Comparison of ENCODE assay signal across 9 cellular contexts in the genomic region with DNA sequence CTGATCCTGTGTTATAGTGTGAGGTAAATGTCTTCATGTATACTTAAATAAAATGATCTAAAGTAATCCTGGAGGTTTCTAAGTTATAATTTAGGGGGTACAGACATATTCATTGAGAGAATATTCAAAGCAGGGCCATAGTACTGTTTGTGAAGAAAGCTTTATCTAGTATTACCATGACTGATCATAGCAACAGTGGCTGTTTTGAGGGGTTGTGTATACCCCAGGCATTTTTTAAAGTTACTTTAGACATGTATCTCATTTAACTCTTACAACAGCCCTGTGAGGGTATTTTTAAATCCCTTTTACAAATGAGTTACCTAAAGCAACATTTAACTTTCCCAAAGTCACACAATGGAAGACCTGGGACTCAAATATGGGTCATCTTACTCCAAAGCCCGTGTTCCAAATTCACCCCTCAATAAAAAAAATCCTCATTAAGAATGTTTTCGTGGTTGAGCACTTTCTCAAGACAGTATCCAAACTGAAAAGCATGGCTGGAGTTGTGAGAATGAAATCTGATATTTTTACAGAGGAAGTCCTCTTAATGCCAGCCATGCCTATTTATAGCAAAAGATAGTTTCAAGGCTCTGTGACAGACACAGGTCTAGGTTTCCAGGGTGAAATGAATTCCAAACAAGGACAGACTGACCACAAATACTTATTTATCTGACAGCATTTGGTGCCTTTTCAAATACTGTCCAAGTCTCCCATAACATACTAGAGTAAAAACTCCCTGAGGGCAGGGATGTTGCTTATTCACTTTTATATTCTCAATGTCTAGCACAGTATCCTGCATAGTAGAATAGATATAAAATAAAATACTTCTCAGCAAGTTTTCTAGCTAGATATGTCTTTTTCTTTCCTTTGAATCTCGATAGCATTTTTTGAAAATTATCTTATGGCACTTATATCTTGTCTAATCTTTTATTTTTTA. TPM values are rescaled to one million over a fixed set of nuclear protein-coding genes. Genes with fewer than 3 reads are reported as not detected.
DNase-seq lines count a peak whose midpoint lies in the region; ATAC-seq and TF ChIP-seq lines count a peak whose summit lies in the region.
"Had no signal": no experiment of that assay in that cellular context is flagged by ENCODE, and none has a peak within 500 bp of the region (broad histone marks: within the 10 kb centered on the region; RNA-seq: fewer than 3 reads in every experiment).

No MANE protein-coding gene starts in this region.

- peaks cover 0 to 65% (median 27%) of the 10 kb centered on the region in 4 donors for H3K4me1 ChIP-seq in right lobe of liver

- H3K4me1 Mint-ChIP-seq in activated naive CD8-positive, alpha-beta T cell treated with anti-CD3 and anti-CD28 coated beads, Interleukin-2, amount 50 U/mL, for 24 hours: peaks cover 58% of the 10 kb centered on the region

- H3K4me3 ChIP-seq in right lobe of liver: no peak overlapping the region

- peaks cover 0 to 21% (median 8%) of the 10 kb centered on the region in 4 donors for H3K36me3 ChIP-seq in right lobe of liver

- no peak overlapping the region for H3K4me3 Mint-ChIP-seq in activated naive CD8-positive, alpha-beta T cell treated with anti-CD3 and anti-CD28 coated beads, Interleukin-2, amount 50 U/mL, for 24 hours

- peaks cover 6% of the 10 kb centered on the region for H3K36me3 Mint-ChIP-seq in activated naive CD8-positive, alpha-beta T cell treated with anti-CD3 and anti-CD28 coated beads, Interleukin-2, amount 50 U/mL, for 24 hours (ENCODE audit: low read depth)

- DNase-seq in A172 (ENCODE audit: low spot score) (peak; percentile 44), HCEC 1CT (peak; percentile 15), right lobe of liver (no peak), AG20443 (ENCODE audit: low spot score) (no peak), Ammon's horn (ENCODE audit: low spot score) (no peak), amniotic stem cell (lab: John Stamatoyannopoulos, UW) (no peak), D341Med (ENCODE audit: low spot score) (no peak)
- no peak for DNase-seq in activated naive CD8-positive, alpha-beta T cell treated with anti-CD3 and anti-CD28 coated beads, Interleukin-2, amount 50 U/mL, for 24 hours
- DNase-seq: stimulated activated CD4-positive, alpha-beta T cell treated with anti-CD3 and anti-CD28 coated beads, Interleukin-4, amount 100 ng/mL, for 1 hour had no signal

- peak; percentile 10 for ATAC-seq in activated naive CD8-positive, alpha-beta T cell treated with anti-CD3 and anti-CD28 coated beads, Interleukin-2, amount 50 U/mL, for 24 hours
- no peak for ATAC-seq in right lobe of liver

- H3K9me3 Mint-ChIP-seq in activated naive CD8-positive, alpha-beta T cell treated with anti-CD3 and anti-CD28 coated beads, Interleukin-2, amount 50 U/mL, for 24 hours: no peaks in the 10 kb centered on the region

- no peaks in the 10 kb centered on the region for H3K9me3 ChIP-seq in right lobe of liver

- intact Hi-C loops in right lobe of liver (cut with DNase I): no loop called here

- TF ChIP-seq CTCF in right lobe of liver (IDR thresholded peaks at IDR 0.05): no peak

- no peak for TF ChIP-seq POLR2A in right lobe of liver (IDR thresholded peaks at IDR 0.05)

- H3K27me3 ChIP-seq in right lobe of liver: no peaks in the 10 kb centered on the region

- H3K27me3 Mint-ChIP-seq in activated naive CD8-positive, alpha-beta T cell treated with anti-CD3 and anti-CD28 coated beads, Interleukin-2, amount 50 U/mL, for 24 hours: no peaks in the 10 kb centered on the region

- peak overlapping the region; percentile 71 for H3K27ac Mint-ChIP-seq in activated naive CD8-positive, alpha-beta T cell treated with anti-CD3 and anti-CD28 coated beads, Interleukin-2, amount 50 U/mL, for 24 hours

- H3K27ac ChIP-seq in right lobe of liver: peak overlapping the region; percentile 12 to 98 (median 97)

- 83% methylated on average over 3 of the region's 3 CpGs for WGBS in right lobe of liver (ENCODE audit: insufficient coverage, low coverage, low lambda C conversion rate, missing lambda C conversion rate)

RNA-seq across cellular contexts. Expression of a gene that starts 10.4 kb away (rescaled TPM):
- total RNA-seq in A172 (2014; rRNA removed; shearing (Covaris generic)): 110 and 157 TPM in 2 replicates
- 100 to 1,000 TPM; 232 to 655 (median 443) TPM for total RNA-seq in right lobe of liver

Comparison
In these comparisons a context has a peak if more than half of its experiments do, and no peak if none do; other contexts are left out.
1. DNase-seq: peak in A172 (single experiment) and HCEC 1CT (single experiment); none in activated naive CD8-positive, alpha-beta T cell treated with anti-CD3 and anti-CD28 coated beads, Interleukin-2, amount 50 U/mL, for 24 hours (single experiment), right lobe of liver (0 of 3), AG20443 (single experiment), Ammon's horn (single experiment), amniotic stem cell (single experiment) and D341Med (single experiment).